In the genomic region with DNA sequence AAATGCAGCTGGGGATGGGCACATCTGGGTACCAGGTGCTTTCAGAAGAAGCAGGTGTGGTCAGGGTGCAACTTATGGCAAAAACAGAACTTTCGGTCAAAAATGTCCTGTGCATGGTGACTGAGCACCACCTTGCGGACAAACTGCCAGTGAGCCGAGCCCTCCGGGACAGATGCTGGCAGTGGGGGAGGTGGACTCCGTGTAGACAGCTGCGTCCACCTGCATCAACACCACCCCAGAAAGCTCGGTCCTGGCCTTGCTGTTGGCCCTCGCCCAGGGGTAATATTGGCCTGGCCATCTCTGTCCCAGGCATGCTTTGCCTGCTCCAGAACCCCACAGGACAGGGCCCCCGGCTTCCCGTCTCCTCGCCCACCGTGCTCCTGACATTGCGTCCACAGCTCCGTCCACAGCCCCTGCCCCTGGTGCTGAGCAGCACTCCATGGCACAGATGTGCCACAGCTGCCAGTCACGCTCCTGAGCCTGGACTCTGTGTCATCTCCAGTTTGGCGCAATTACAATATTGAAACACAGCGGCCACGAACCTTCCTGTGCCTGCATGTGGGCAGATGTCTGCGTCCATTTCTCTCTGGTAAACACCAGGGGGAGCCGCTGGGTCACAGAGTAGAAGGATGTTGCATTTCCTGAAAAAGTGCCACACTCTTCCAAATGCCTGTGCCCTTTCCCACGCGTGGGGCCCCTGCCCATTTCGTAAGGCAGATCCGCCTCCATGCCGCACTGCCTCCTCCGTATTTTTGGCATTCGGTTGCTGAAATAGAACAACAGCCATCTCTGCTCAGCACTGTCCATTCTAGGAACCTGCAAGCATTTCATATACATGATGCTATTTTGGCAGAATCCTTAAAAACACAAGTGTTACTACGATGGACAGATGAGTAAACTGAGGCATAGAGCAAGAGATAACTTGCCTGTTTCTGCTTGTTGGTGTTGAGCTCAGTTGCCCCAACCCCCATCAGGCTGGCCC, we compare ENCODE assay signal across 1 cellular context.
TF ChIP-seq lines count a peak whose summit lies in the region.

No MANE protein-coding gene starts in this region.

TF ChIP-seq in K562, 482 proteins besides CTCF, POLR2A, EP300 and RAD21 (continued from another document and continues in another):
- TF ChIP-seq, protein P1, sequence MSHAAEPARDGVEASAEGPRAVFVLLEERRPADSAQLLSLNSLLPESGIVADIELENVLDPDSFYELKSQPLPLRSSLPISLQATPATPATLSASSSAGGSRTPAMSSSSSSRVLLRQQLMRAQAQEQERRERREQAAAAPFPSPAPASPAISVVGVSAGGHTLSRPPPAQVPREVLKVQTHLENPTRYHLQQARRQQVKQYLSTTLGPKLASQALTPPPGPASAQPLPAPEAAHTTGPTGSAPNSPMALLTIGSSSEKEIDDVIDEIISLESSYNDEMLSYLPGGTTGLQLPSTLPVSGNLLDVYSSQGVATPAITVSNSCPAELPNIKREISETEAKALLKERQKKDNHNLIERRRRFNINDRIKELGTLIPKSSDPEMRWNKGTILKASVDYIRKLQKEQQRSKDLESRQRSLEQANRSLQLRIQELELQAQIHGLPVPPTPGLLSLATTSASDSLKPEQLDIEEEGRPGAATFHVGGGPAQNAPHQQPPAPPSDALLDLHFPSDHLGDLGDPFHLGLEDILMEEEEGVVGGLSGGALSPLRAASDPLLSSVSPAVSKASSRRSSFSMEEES (CRISPR knock-in tag; IDR thresholded peaks at IDR 0.05), result no peak
- no peak for TF ChIP-seq NCOR1 (IDR thresholded peaks at IDR 0.05)
- TF ChIP-seq ZNF584 (CRISPR knock-in tag; IDR thresholded peaks at IDR 0.05; ENCODE audit: low read depth), result no peak
- TF ChIP-seq PTBP1 (IDR thresholded peaks at IDR 0.05; ENCODE audit: low read depth, low read length), result no peak
- no peak for TF ChIP-seq HDAC6 (IDR thresholded peaks at IDR 0.05; ENCODE audit: low read depth, low read length)
- no peak for TF ChIP-seq TOE1 (IDR thresholded peaks at IDR 0.05; ENCODE audit: borderline replicate concordance)
- peak; percentile 58; the same call in 1 of the 2 replicates for TF ChIP-seq TOE1 (CRISPR knock-in tag; IDR thresholded peaks at IDR 0.05; ENCODE audit: borderline replicate concordance, low read depth)
- 0 out of 2 replicates have a peak, but pooled peaks have one; percentile 50 for TF ChIP-seq NR2C2 (CRISPR knock-in tag; IDR thresholded peaks at IDR 0.05)
- TF ChIP-seq NR2C2 (tag; IDR thresholded peaks at IDR 0.05), result no peak
- TF ChIP-seq CBX3 (IDR thresholded peaks at IDR 0.05; ENCODE audit: borderline replicate concordance in 1 of 2, low read length in 2 of 2), result no peak
- TF ChIP-seq ZC3H8 (IDR thresholded peaks at IDR 0.05), result no peak
- TF ChIP-seq CREM (IDR thresholded peaks at IDR 0.05; ENCODE audit: low read depth), result peak; percentile 51; the same call in 1 of the 2 replicates
- peak; percentile 27; the same call in 1 of the 2 replicates for TF ChIP-seq HLTF (IDR thresholded peaks at IDR 0.05)
- no peak for TF ChIP-seq ZNF57 (CRISPR knock-in tag; IDR thresholded peaks at IDR 0.05)
- no peak for TF ChIP-seq EGR1 (conservative IDR thresholded peaks at IDR 0.05)
- TF ChIP-seq, protein P2, sequence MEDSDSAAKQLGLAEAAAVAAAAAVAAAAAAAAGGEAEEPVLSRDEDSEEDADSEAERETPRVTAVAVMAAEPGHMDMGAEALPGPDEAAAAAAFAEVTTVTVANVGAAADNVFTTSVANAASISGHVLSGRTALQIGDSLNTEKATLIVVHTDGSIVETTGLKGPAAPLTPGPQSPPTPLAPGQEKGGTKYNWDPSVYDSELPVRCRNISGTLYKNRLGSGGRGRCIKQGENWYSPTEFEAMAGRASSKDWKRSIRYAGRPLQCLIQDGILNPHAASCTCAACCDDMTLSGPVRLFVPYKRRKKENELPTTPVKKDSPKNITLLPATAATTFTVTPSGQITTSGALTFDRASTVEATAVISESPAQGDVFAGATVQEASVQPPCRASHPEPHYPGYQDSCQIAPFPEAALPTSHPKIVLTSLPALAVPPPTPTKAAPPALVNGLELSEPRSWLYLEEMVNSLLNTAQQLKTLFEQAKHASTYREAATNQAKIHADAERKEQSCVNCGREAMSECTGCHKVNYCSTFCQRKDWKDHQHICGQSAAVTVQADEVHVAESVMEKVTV (CRISPR knock-in tag; IDR thresholded peaks at IDR 0.05), result peak; percentile 84
- TF ChIP-seq, protein P3, sequence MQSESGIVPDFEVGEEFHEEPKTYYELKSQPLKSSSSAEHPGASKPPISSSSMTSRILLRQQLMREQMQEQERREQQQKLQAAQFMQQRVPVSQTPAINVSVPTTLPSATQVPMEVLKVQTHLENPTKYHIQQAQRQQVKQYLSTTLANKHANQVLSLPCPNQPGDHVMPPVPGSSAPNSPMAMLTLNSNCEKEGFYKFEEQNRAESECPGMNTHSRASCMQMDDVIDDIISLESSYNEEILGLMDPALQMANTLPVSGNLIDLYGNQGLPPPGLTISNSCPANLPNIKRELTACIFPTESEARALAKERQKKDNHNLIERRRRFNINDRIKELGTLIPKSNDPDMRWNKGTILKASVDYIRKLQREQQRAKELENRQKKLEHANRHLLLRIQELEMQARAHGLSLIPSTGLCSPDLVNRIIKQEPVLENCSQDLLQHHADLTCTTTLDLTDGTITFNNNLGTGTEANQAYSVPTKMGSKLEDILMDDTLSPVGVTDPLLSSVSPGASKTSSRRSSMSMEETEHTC (IDR thresholded peaks at IDR 0.05), result no peak
- TF ChIP-seq, protein P4, sequence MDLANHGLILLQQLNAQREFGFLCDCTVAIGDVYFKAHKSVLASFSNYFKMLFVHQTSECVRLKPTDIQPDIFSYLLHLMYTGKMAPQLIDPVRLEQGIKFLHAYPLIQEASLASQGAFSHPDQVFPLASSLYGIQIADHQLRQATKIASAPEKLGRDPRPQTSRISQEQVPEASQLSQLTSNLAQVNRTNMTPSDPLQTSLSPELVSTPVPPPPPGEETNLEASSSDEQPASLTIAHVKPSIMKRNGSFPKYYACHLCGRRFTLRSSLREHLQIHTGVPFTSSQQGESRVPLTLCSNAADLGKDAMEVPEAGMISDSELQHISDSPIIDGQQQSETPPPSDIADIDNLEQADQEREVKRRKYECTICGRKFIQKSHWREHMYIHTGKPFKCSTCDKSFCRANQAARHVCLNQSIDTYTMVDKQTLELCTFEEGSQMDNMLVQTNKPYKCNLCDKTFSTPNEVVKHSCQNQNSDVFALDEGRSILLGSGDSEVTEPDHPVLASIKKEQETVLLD (IDR thresholded peaks at IDR 0.05), result no peak
- no peak for TF ChIP-seq ZFP30 (CRISPR knock-in tag; IDR thresholded peaks at IDR 0.05; ENCODE audit: borderline replicate concordance)
- TF ChIP-seq LARP7 (IDR thresholded peaks at IDR 0.05), result no peak
- no peak; the same call in 1 of the 2 replicates for TF ChIP-seq XRCC5 (IDR thresholded peaks at IDR 0.05; ENCODE audit: low read depth, low read length)
- no peak for TF ChIP-seq ZNF444 (CRISPR knock-in tag; IDR thresholded peaks at IDR 0.05)
- peak; percentile 97 for TF ChIP-seq SMC3 (conservative IDR thresholded peaks at IDR 0.05; ENCODE audit: insufficient read depth, low read depth, low read length)
- TF ChIP-seq POLR2B (IDR thresholded peaks at IDR 0.05; ENCODE audit: low read depth, partially characterized antibody), result no peak
- TF ChIP-seq, protein P5, sequence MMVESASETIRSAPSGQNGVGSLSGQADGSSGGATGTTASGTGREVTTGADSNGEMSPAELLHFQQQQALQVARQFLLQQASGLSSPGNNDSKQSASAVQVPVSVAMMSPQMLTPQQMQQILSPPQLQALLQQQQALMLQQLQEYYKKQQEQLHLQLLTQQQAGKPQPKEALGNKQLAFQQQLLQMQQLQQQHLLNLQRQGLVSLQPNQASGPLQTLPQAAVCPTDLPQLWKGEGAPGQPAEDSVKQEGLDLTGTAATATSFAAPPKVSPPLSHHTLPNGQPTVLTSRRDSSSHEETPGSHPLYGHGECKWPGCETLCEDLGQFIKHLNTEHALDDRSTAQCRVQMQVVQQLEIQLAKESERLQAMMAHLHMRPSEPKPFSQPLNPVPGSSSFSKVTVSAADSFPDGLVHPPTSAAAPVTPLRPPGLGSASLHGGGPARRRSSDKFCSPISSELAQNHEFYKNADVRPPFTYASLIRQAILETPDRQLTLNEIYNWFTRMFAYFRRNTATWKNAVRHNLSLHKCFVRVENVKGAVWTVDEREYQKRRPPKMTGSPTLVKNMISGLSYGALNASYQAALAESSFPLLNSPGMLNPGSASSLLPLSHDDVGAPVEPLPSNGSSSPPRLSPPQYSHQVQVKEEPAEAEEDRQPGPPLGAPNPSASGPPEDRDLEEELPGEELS (CRISPR knock-in tag; IDR thresholded peaks at IDR 0.05; ENCODE audit: borderline replicate concordance), result 0 out of 2 replicates have a peak, but pooled peaks have one; percentile 19
- TF ChIP-seq TGIF2 (CRISPR knock-in tag; IDR thresholded peaks at IDR 0.05), result no peak
- no peak for TF ChIP-seq NFIX (CRISPR knock-in tag; IDR thresholded peaks at IDR 0.05; ENCODE audit: low read depth)
- no peak for TF ChIP-seq ZNF217 (CRISPR knock-in tag; IDR thresholded peaks at IDR 0.05)
- TF ChIP-seq ETS2 (tag; IDR thresholded peaks at IDR 0.05; ENCODE audit: borderline replicate concordance, poor library complexity, severe bottlenecking), result no peak
- no peak for TF ChIP-seq XRCC4 (IDR thresholded peaks at IDR 0.05; ENCODE audit: extremely low read depth, insufficient read depth, insufficient read length)
- no peak for TF ChIP-seq ELF1 (tag; IDR thresholded peaks at IDR 0.05)
- TF ChIP-seq ARID3B (CRISPR knock-in tag; IDR thresholded peaks at IDR 0.05; ENCODE audit: borderline replicate concordance), result no peak
- TF ChIP-seq MAZ (CRISPR knock-in tag; conservative IDR thresholded peaks at IDR 0.05 in 1 of 2, IDR thresholded peaks at IDR 0.05 in 1 of 2), result no peak
- no peak for TF ChIP-seq MIER1 (IDR thresholded peaks at IDR 0.05; ENCODE audit: low read depth)
- TF ChIP-seq, protein P6, sequence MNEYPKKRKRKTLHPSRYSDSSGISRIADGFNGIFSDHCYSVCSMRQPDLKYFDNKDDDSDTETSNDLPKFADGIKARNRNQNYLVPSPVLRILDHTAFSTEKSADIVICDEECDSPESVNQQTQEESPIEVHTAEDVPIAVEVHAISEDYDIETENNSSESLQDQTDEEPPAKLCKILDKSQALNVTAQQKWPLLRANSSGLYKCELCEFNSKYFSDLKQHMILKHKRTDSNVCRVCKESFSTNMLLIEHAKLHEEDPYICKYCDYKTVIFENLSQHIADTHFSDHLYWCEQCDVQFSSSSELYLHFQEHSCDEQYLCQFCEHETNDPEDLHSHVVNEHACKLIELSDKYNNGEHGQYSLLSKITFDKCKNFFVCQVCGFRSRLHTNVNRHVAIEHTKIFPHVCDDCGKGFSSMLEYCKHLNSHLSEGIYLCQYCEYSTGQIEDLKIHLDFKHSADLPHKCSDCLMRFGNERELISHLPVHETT (CRISPR knock-in tag; conservative IDR thresholded peaks at IDR 0.05 in 1 of 2, IDR thresholded peaks at IDR 0.05 in 1 of 2), result no peak
- TF ChIP-seq ESRRA (IDR thresholded peaks at IDR 0.05; ENCODE audit: borderline replicate concordance, low read depth), result no peak
- no peak for TF ChIP-seq MCM7 (IDR thresholded peaks at IDR 0.05)
- TF ChIP-seq ZNF165 (CRISPR knock-in tag; IDR thresholded peaks at IDR 0.05; ENCODE audit: borderline replicate concordance), result no peak
- 0 out of 2 replicates have a peak, but pooled peaks have one; percentile 55 for TF ChIP-seq ERF (CRISPR knock-in tag; IDR thresholded peaks at IDR 0.05)
- TF ChIP-seq ARID2 (IDR thresholded peaks at IDR 0.05), result peak; percentile 78; the same call in 1 of the 2 replicates
- no peak for TF ChIP-seq SRSF7 (optimal IDR thresholded peaks at IDR 0.05; ENCODE audit: low read depth, low read length)
- TF ChIP-seq ZNF24 (IDR thresholded peaks at IDR 0.05), result no peak
- TF ChIP-seq, protein P7, sequence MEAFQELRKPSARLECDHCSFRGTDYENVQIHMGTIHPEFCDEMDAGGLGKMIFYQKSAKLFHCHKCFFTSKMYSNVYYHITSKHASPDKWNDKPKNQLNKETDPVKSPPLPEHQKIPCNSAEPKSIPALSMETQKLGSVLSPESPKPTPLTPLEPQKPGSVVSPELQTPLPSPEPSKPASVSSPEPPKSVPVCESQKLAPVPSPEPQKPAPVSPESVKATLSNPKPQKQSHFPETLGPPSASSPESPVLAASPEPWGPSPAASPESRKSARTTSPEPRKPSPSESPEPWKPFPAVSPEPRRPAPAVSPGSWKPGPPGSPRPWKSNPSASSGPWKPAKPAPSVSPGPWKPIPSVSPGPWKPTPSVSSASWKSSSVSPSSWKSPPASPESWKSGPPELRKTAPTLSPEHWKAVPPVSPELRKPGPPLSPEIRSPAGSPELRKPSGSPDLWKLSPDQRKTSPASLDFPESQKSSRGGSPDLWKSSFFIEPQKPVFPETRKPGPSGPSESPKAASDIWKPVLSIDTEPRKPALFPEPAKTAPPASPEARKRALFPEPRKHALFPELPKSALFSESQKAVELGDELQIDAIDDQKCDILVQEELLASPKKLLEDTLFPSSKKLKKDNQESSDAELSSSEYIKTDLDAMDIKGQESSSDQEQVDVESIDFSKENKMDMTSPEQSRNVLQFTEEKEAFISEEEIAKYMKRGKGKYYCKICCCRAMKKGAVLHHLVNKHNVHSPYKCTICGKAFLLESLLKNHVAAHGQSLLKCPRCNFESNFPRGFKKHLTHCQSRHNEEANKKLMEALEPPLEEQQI (IDR thresholded peaks at IDR 0.05), result no peak
- no peak for TF ChIP-seq EWSR1 (IDR thresholded peaks at IDR 0.05; ENCODE audit: borderline replicate concordance, low read depth, partially characterized antibody)
- TF ChIP-seq MCM2 (IDR thresholded peaks at IDR 0.05; ENCODE audit: low read depth), result no peak
- TF ChIP-seq NUFIP1 (IDR thresholded peaks at IDR 0.05; ENCODE audit: partially characterized antibody), result no peak
